ENCODE assay signal across 19 cellular contexts in the genomic region with DNA sequence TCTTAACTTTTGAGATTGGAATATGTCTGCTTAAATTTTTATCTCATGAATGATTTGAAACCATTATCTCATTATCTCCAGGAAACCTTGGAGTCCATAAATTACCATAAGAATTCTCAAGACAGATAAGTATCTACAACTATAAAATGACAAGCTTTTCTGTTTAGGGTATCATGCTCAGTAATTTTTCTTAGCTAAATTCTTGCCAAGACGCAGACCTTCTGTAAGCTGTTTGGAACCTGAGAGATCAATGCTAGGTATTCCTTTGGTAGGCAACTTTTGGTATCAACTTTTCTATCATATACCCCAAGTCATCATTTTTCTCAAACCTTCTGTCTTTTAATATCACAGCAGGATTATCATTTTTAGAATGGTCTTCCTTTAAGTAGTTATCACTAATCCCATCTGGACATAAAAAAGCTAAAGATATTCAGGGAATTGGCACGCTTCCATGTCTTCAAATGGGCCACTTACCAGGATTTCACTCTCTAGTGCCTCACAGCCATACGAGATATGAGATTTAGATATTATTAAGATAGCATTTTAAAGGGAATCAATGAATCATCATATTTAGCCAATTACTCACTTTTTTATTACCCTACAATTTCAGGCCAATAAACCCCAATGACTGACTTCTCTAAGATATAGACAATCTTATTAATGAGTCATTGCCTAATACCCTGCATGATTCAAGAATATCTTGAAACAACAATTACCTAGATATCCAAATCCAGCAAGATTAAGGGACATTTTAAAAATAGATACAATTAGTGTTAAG.
DNase-seq lines count a peak whose midpoint lies in the region; ATAC-seq and TF ChIP-seq lines count a peak whose summit lies in the region.
"Had no signal": no experiment of that assay in that cellular context is flagged by ENCODE, and none has a peak within 500 bp of the region (broad histone marks: within the 10 kb centered on the region; RNA-seq: fewer than 3 reads in every experiment).

No MANE protein-coding gene starts in this region.

- H4K20me1 ChIP-seq in fibroblast of lung (ENCODE audit: control insufficient read depth, extremely low read depth, insufficient read depth, low read length): no peaks in the 10 kb centered on the region

- intact Hi-C loops in thyroid gland (cut with DNase I): no loop called here

- no peaks in the 10 kb centered on the region for H3K9me3 ChIP-seq in fibroblast of lung (ENCODE audit: control insufficient read depth, insufficient read depth, low read depth, low read length)
- H3K9me3 ChIP-seq in thyroid gland: no peaks in the 10 kb centered on the region
- H3K9me3 ChIP-seq: right lobe of liver, upper lobe of right lung had no signal

- H3K4me3 ChIP-seq in HFF-Myc (replicated peaks; ENCODE audit: low read depth, low read length) (no peak overlapping the region), fibroblast of lung (replicated peaks in 1 of 4; ENCODE audit: control extremely low read depth in 1 of 4, insufficient read depth in 1 of 4, low read depth in 3 of 4, low read length in 4 of 4) (no peak overlapping the region), retinal pigment epithelial cell (ENCODE audit: low read length) (no peak overlapping the region), thyroid gland (replicated peaks in 1 of 3) (no peak overlapping the region)
- H3K4me3 ChIP-seq: right lobe of liver, upper lobe of right lung had no signal

- H3K79me2 ChIP-seq in fibroblast of lung (ENCODE audit: control insufficient read depth, insufficient read depth, low read length): no peaks in the 10 kb centered on the region

- DNase-seq in HFF-Myc (ENCODE audit: extremely low read depth, low read depth): peak; percentile 47
- peak; percentile 11 for DNase-seq in RKO (ENCODE audit: low spot score)
- DNase-seq in fibroblast of lung (ENCODE audit: low read depth in 2 of 2): peak in 1 of 2 donors; percentile 67
- DNase-seq in retinal pigment epithelial cell (ENCODE audit: low read depth): peak; percentile 85
- no peak for DNase-seq in amygdala (lab: John Stamatoyannopoulos, UW)
- no peak for DNase-seq in thyroid gland
- no peak for DNase-seq in stimulated activated CD4-positive, alpha-beta T cell treated with anti-CD3 and anti-CD28 coated beads, Interleukin-1b, Interleukin-23, amount 100 ng/mL, for 48 hours
- DNase-seq: activated B cell treated with CpG ODN at 0.5 μM for 24 hours; activated CD8-positive, alpha-beta T cell treated with anti-CD3 and anti-CD28 coated beads for 36 hours; activated naive CD4-positive, alpha-beta T cell treated with anti-CD3 and anti-CD28 coated beads, Interleukin-2, amount 50 U/mL, for 16 hours; activated T-cell treated with anti-CD3 and anti-CD28 coated beads, Interleukin-2, amount 50 U/mL, for 24 hours; DND-41; foreskin melanocyte; left ventricle myocardium superior; NCI-H748 treated with DMSO at 0.1 percent for 48 hours; right lobe of liver; stimulated activated CD4-positive, alpha-beta T cell treated with anti-CD3 and anti-CD28 coated beads, Interleukin-4, amount 100 ng/mL, for 1 hour; upper lobe of right lung had no signal

- ATAC-seq in HG03442 (IDR thresholded peaks at IDR 0.05; ENCODE audit: unreplicated experiment): no peak
- ATAC-seq: activated CD8-positive, alpha-beta T cell treated with anti-CD3 and anti-CD28 coated beads for 36 hours; left ventricle myocardium superior; right lobe of liver; upper lobe of right lung had no signal

- no peak overlapping the region for H3K27ac ChIP-seq in fibroblast of lung (ENCODE audit: insufficient read depth, low read length)
- H3K27ac ChIP-seq in thyroid gland: no peak overlapping the region
- H3K27ac ChIP-seq: right lobe of liver, upper lobe of right lung had no signal

- H3K27me3 ChIP-seq in fibroblast of lung (ENCODE audit: control insufficient read depth, insufficient read depth, low read length) (no peaks in the 10 kb centered on the region), thyroid gland (no peaks in the 10 kb centered on the region)
- H3K27me3 ChIP-seq: right lobe of liver, upper lobe of right lung had no signal

- no peaks in the 10 kb centered on the region for H3K36me3 ChIP-seq in fibroblast of lung (ENCODE audit: control insufficient read depth, insufficient read depth, low read length)
- no peaks in the 10 kb centered on the region for H3K36me3 ChIP-seq in thyroid gland
- H3K36me3 ChIP-seq: right lobe of liver, upper lobe of right lung had no signal

- H2AFZ ChIP-seq in fibroblast of lung (ENCODE audit: low read length): no peak overlapping the region

- no peak overlapping the region for H3K9ac ChIP-seq in fibroblast of lung (ENCODE audit: insufficient read depth, low read length)

- no peak for TF ChIP-seq POLR2A in thyroid gland (IDR thresholded peaks at IDR 0.05)

- peak overlapping the region; percentile 37 for H3K4me2 ChIP-seq in fibroblast of lung (ENCODE audit: extremely low read depth, insufficient read depth, low read length)

- 68% methylated on average over 3 of the region's 3 CpGs for WGBS in thyroid gland, 2 donors

- TF ChIP-seq CTCF in HFF-Myc (IDR thresholded peaks at IDR 0.05; ENCODE audit: low read depth, low read length, missing control alignments) (no peak), fibroblast of lung (conservative IDR thresholded peaks at IDR 0.05 in 1 of 2, IDR thresholded peaks at IDR 0.05 in 1 of 2; ENCODE audit: low read depth in 1 of 2, low read length in 2 of 2) (no peak), retinal pigment epithelial cell (conservative IDR thresholded peaks at IDR 0.05; ENCODE audit: low read depth, low read length) (no peak), thyroid gland (IDR thresholded peaks at IDR 0.05) (no peak)

- peaks cover 12% of the 10 kb centered on the region for H3K4me1 ChIP-seq in fibroblast of lung (ENCODE audit: control insufficient read depth, extremely low read depth, insufficient read depth, low read length)
- no peaks in the 10 kb centered on the region for H3K4me1 ChIP-seq in thyroid gland
- H3K4me1 ChIP-seq: right lobe of liver, upper lobe of right lung had no signal

Comparison
In these comparisons a context has a peak if more than half of its experiments do, and no peak if none do; other contexts are left out.
1. DNase-seq: peak in HFF-Myc (single experiment), RKO (single experiment) and retinal pigment epithelial cell (single experiment); none in amygdala (0 of 56), thyroid gland (0 of 2) and stimulated activated CD4-positive, alpha-beta T cell treated with anti-CD3 and anti-CD28 coated beads, Interleukin-1b, Interleukin-23, amount 100 ng/mL, for 48 hours (single experiment).